Comparison of ENCODE assay signal across 22 cellular contexts in genomic region chr3:168431436-168431835, GRCh38.
"Had no signal": no experiment of that assay in that cellular context is flagged by ENCODE, and none has a peak within 500 bp of the region (broad histone marks: within the 10 kb centered on the region; RNA-seq: fewer than 3 reads in every experiment).

No MANE protein-coding gene starts in this region.

- H3K27me3 ChIP-seq: colonic mucosa, gastrocnemius medialis, neural progenitor cell, right atrium auricular region, testis, tibial nerve, upper lobe of left lung had no signal

- H3K4me3 ChIP-seq: colonic mucosa, gastrocnemius medialis, lung, mucosa of descending colon, neural progenitor cell, right atrium auricular region, testis, tibial nerve, upper lobe of left lung had no signal

- DNase-seq: colonic mucosa; effector CD8-positive, alpha-beta T cell; endodermal cell; foreskin fibroblast; gastrocnemius medialis; head of caudate nucleus; kidney; mesenchymal stem cell; mucosa of descending colon; naive thymus-derived CD4-positive, alpha-beta T cell; stimulated activated CD4-positive, alpha-beta T cell treated with anti-CD3 and anti-CD28 coated beads, Interleukin-2, amount 100 ng/mL, for 24 hours; stimulated activated CD4-positive, alpha-beta T cell treated with anti-CD3 and anti-CD28 coated beads, Interleukin-4, amount 100 ng/mL, for 24 hours; stimulated activated naive CD8-positive, alpha-beta T cell treated with anti-CD3 and anti-CD28 coated beads, Interleukin-15, Interleukin-2, amounts not matched to agents 100 U/mL and 50 U/mL, for 24 hours; substantia nigra; testis; upper lobe of left lung had no signal

- H3K4me1 ChIP-seq: colonic mucosa, gastrocnemius medialis, parathyroid adenoma, right atrium auricular region, testis, tibial nerve, upper lobe of left lung had no signal

- H3K27ac ChIP-seq: colonic mucosa, epithelial cell of prostate, gastrocnemius medialis, neural progenitor cell, parathyroid adenoma, right atrium auricular region, testis, tibial nerve, upper lobe of left lung had no signal

- H3K36me3 ChIP-seq: colonic mucosa, gastrocnemius medialis, neural progenitor cell, right atrium auricular region, tibial nerve, upper lobe of left lung had no signal

- H3K9me3 ChIP-seq: colonic mucosa, gastrocnemius medialis, mucosa of descending colon, right atrium auricular region, testis, tibial nerve, upper lobe of left lung had no signal
